ENCODE assay signal across 8 cellular contexts in genomic region chr2:173652731-173653426, GRCh38.
DNase-seq lines count a peak whose midpoint lies in the region; ATAC-seq, FAIRE-seq and TF ChIP-seq lines count a peak whose summit lies in the region.

No MANE protein-coding gene starts in this region.

- TF ChIP-seq POLR2A in GM12891 (IDR thresholded peaks at IDR 0.05; ENCODE audit: low read depth, low read length): no peak

- H3K9ac ChIP-seq in rectal smooth muscle tissue (ENCODE audit: low read length): no peak overlapping the region

- no peaks in the 10 kb centered on the region for H3K4me1 Mint-ChIP-seq in CD8-positive, alpha-beta memory T cell

- peak; percentile 29 for DNase-seq in ELF-1 (ENCODE audit: low read depth, low spot score)
- peak; percentile 64 for DNase-seq in NCI-H748 (lab: John Stamatoyannopoulos, UW; ENCODE audit: unreplicated experiment)
- no peak for DNase-seq in CD8-positive, alpha-beta memory T cell
- DNase-seq in NCI-H1105 (lab: John Stamatoyannopoulos, UW): no peak
- DNase-seq in GM12891 (ENCODE audit: insufficient read length, low spot score): no peak
- DNase-seq in aorta: no peak

- H3K4me1 ChIP-seq in rectal smooth muscle tissue (ENCODE audit: control insufficient read depth, insufficient read depth, low read length) (no peaks in the 10 kb centered on the region), aorta (ENCODE audit: control insufficient read depth in 1 of 2, insufficient read depth in 2 of 2, low read length in 2 of 2) (no peaks in the 10 kb centered on the region)
- H3K4me1 ChIP-seq in CD8-positive, alpha-beta memory T cell (ENCODE audit: insufficient read depth, low read length): no peaks in the 10 kb centered on the region

- no peaks in the 10 kb centered on the region for H3K27me3 ChIP-seq in rectal smooth muscle tissue (ENCODE audit: control insufficient read depth, insufficient read depth, low read length)
- H3K27me3 ChIP-seq in CD8-positive, alpha-beta memory T cell (ENCODE audit: insufficient read depth, low read length, poor library complexity, severe bottlenecking): no peaks in the 10 kb centered on the region
- H3K27me3 ChIP-seq in aorta (ENCODE audit: control insufficient read depth in 1 of 2, insufficient read depth in 2 of 2, low read length in 1 of 2): no peaks in the 10 kb centered on the region

- 54 to 56% methylated on average over 10 of the region's 10 CpGs for WGBS in aorta, 2 donors

- intact Hi-C loops in aorta (cut with DNase I): no loop called here

- CTCF ChIA-PET in CD8-positive, alpha-beta memory T cell (lab: Charles Lee): no interaction called here

- H3K27ac ChIP-seq in rectal smooth muscle tissue (ENCODE audit: low read depth, low read length): peak overlapping the region; percentile 37
- H3K27ac ChIP-seq in CD8-positive, alpha-beta memory T cell (ENCODE audit: low read depth, low read length): no peak overlapping the region
- no peak overlapping the region for H3K27ac ChIP-seq in aorta (ENCODE audit: low read depth in 1 of 2, low read length in 2 of 2)

- H3K36me3 Mint-ChIP-seq in CD8-positive, alpha-beta memory T cell: no peaks in the 10 kb centered on the region

- H3K36me3 ChIP-seq in rectal smooth muscle tissue (ENCODE audit: control insufficient read depth, insufficient read depth, low read length) (no peaks in the 10 kb centered on the region), aorta (ENCODE audit: control insufficient read depth in 1 of 2, insufficient read depth in 2 of 2, low read length in 1 of 2) (no peaks in the 10 kb centered on the region)
- H3K36me3 ChIP-seq in CD8-positive, alpha-beta memory T cell (ENCODE audit: insufficient read depth, low read length): no peaks in the 10 kb centered on the region

- ATAC-seq in esophagus mucosa (peak; percentile 92), aorta (ENCODE audit: low FRiP score) (no peak)

- no peak overlapping the region for H3K4me3 Mint-ChIP-seq in CD8-positive, alpha-beta memory T cell

- H3K4me3 ChIP-seq in rectal smooth muscle tissue (ENCODE audit: low read length): no peak overlapping the region
- H3K4me3 ChIP-seq in CD8-positive, alpha-beta memory T cell (ENCODE audit: low read length): no peak overlapping the region
- no peak overlapping the region for H3K4me3 ChIP-seq in aorta (ENCODE audit: low read length in 2 of 2)

- FAIRE-seq in GM12891 (lab: Jason Lieb, UNC): no peak

- H3K9me3 Mint-ChIP-seq in CD8-positive, alpha-beta memory T cell: peaks cover 0 to 5% (median 0%) of the 10 kb centered on the region in 5 donors

- H3K27ac Mint-ChIP-seq in CD8-positive, alpha-beta memory T cell: no peak overlapping the region

- POLR2A ChIA-PET in CD8-positive, alpha-beta memory T cell (lab: Charles Lee): no interaction called here

- no peaks in the 10 kb centered on the region for H3K9me3 ChIP-seq in CD8-positive, alpha-beta memory T cell (ENCODE audit: low read length)
- no peaks in the 10 kb centered on the region for H3K9me3 ChIP-seq in aorta (ENCODE audit: control insufficient read depth, low read length)

- peaks cover 3 to 29% of the 10 kb centered on the region in 2 donors for H3K27me3 Mint-ChIP-seq in CD8-positive, alpha-beta memory T cell

TF ChIP-seq in GM12891, 5 proteins besides CTCF, POLR2A, EP300 and RAD21:
- TF ChIP-seq PAX5 (IDR thresholded peaks at IDR 0.05; ENCODE audit: insufficient read depth, low read length, severe bottlenecking) (no peak), POU2F2 (IDR thresholded peaks at IDR 0.05; ENCODE audit: low read depth, low read length) (no peak), TAF1 (IDR thresholded peaks at IDR 0.05; ENCODE audit: low read depth, low read length) (no peak), SPI1 (IDR thresholded peaks at IDR 0.05; ENCODE audit: low read depth, low read length) (no peak), POLR2AphosphoS5 (IDR thresholded peaks at IDR 0.05; ENCODE audit: low read depth, low read length) (no peak)

Comparison
In these comparisons a context has a peak if more than half of its experiments do, and no peak if none do; other contexts are left out.
1. DNase-seq: peak in ELF-1 (single experiment) and NCI-H748 (single experiment); none in CD8-positive, alpha-beta memory T cell (0 of 5), NCI-H1105 (single experiment), GM12891 (single experiment) and aorta (0 of 2).